Comparison of ENCODE assay signal across 15 cellular contexts in genomic region chr2:112679484-112679883, GRCh38. TPM values are rescaled to one million over a fixed set of nuclear protein-coding genes. Genes with fewer than 3 reads are reported as not detected.
DNase-seq lines count a peak whose midpoint lies in the region; ATAC-seq and TF ChIP-seq lines count a peak whose summit lies in the region.
"Had no signal": no experiment of that assay in that cellular context is flagged by ENCODE, and none has a peak within 500 bp of the region (broad histone marks: within the 10 kb centered on the region; RNA-seq: fewer than 3 reads in every experiment).

No MANE protein-coding gene starts in this region.

- H3K4me3 Mint-ChIP-seq in activated CD8-positive, alpha-beta memory T cell treated with anti-CD3 and anti-CD28 coated beads, Interleukin-2, amount 10 ng/mL, durations not matched to agents 7 days and 5 days: no peak overlapping the region
- H3K4me3 Mint-ChIP-seq: activated T-helper 1 cell treated with anti-CD3 and anti-CD28 coated beads, Interleukin-12 subunit alpha, Interleukin-12 subunit beta, Interleukin-2, Interleukin-4 antibody, amounts not matched to agents 30 ng/mL and 10 ng/mL and 1 ng/mL, durations not matched to agents 14 hours and 24 hours and 36 hours; CD14-positive monocyte; nephron progenitor cell had no signal

- no peak for TF ChIP-seq CTCF in OCI-LY3 (IDR thresholded peaks at IDR 0.05; ENCODE audit: low read depth, low read length)
- TF ChIP-seq CTCF in esophagus squamous epithelium (IDR thresholded peaks at IDR 0.05): no peak
- no peak for TF ChIP-seq CTCF in osteoblast (IDR thresholded peaks at IDR 0.05; ENCODE audit: extremely low read depth, low read depth, low read length)

- intact Hi-C loops in esophagus squamous epithelium (cut with DNase I): no loop called here

- WGBS in esophagus squamous epithelium, 2 donors: 9 to 35% methylated on average over 3 of the region's 3 CpGs

- CTCF ChIA-PET in activated CD8-positive, alpha-beta memory T cell treated with anti-CD3 and anti-CD28 coated beads, Interleukin-2, amount 10 ng/mL, durations not matched to agents 7 days and 5 days (lab: Charles Lee): interaction anchor here (2.0 kb wide), 1 partner anchor 46 kb away, joined by 7 read pairs; no protein-coding TSS in a partner anchor

- H3K9me3 ChIP-seq in OCI-LY3 (ENCODE audit: insufficient read depth, low read length) (no peaks in the 10 kb centered on the region), esophagus squamous epithelium (no peaks in the 10 kb centered on the region), osteoblast (ENCODE audit: low read depth, low read length) (no peaks in the 10 kb centered on the region)

- H3K36me3 Mint-ChIP-seq in activated CD8-positive, alpha-beta memory T cell treated with anti-CD3 and anti-CD28 coated beads, Interleukin-2, amount 10 ng/mL, durations not matched to agents 7 days and 5 days: no peaks in the 10 kb centered on the region

- H3K27ac Mint-ChIP-seq in activated CD8-positive, alpha-beta memory T cell treated with anti-CD3 and anti-CD28 coated beads, Interleukin-2, amount 10 ng/mL, durations not matched to agents 7 days and 5 days: no peak overlapping the region
- H3K27ac Mint-ChIP-seq: activated T-helper 1 cell treated with anti-CD3 and anti-CD28 coated beads, Interleukin-12 subunit alpha, Interleukin-12 subunit beta, Interleukin-2, Interleukin-4 antibody, amounts not matched to agents 30 ng/mL and 10 ng/mL and 1 ng/mL, durations not matched to agents 14 hours and 24 hours and 36 hours; CD14-positive monocyte; nephron progenitor cell had no signal

- H3K9me3 Mint-ChIP-seq in activated CD8-positive, alpha-beta memory T cell treated with anti-CD3 and anti-CD28 coated beads, Interleukin-2, amount 10 ng/mL, durations not matched to agents 7 days and 5 days (ENCODE audit: low read depth): no peaks in the 10 kb centered on the region
- H3K9me3 Mint-ChIP-seq: activated T-helper 1 cell treated with anti-CD3 and anti-CD28 coated beads, Interleukin-12 subunit alpha, Interleukin-12 subunit beta, Interleukin-2, Interleukin-4 antibody, amounts not matched to agents 30 ng/mL and 10 ng/mL and 1 ng/mL, durations not matched to agents 14 hours and 24 hours and 36 hours; nephron progenitor cell had no signal

- DNase-seq in DMS79 treated with DMSO at 0.1 percent for 48 hours (lab: John Stamatoyannopoulos, UW) (peak; percentile 31), esophagus squamous epithelium (lab: John Stamatoyannopoulos, UW) (no peak), osteoblast (ENCODE audit: insufficient read length, low spot score, missing footprints) (peak; percentile 88)
- no peak for DNase-seq in activated CD8-positive, alpha-beta memory T cell treated with anti-CD3 and anti-CD28 coated beads, Interleukin-2, amount 10 ng/mL, durations not matched to agents 7 days and 5 days
- no peak for DNase-seq in NK-92 treated with Interleukin-12 subunit alpha and Interleukin-12 subunit beta, amount 100 ng/mL, for 24 hours (lab: John Stamatoyannopoulos, UW)
- DNase-seq: activated CD4-positive, alpha-beta T cell treated with anti-CD3 and anti-CD28 coated beads for 4 hours; central memory CD4-positive, alpha-beta T cell; erythroblast; NCI-H774; nephron progenitor cell had no signal

- ATAC-seq in HG03565 (IDR thresholded peaks at IDR 0.05; ENCODE audit: unreplicated experiment) (no peak), GM18870 (IDR thresholded peaks at IDR 0.05; ENCODE audit: unreplicated experiment) (no peak)
- no peak for ATAC-seq in activated CD8-positive, alpha-beta memory T cell treated with anti-CD3 and anti-CD28 coated beads, Interleukin-2, amount 10 ng/mL, durations not matched to agents 7 days and 5 days

- peaks cover 12% of the 10 kb centered on the region for H3K4me1 Mint-ChIP-seq in activated CD8-positive, alpha-beta memory T cell treated with anti-CD3 and anti-CD28 coated beads, Interleukin-2, amount 10 ng/mL, durations not matched to agents 7 days and 5 days

- H2AFZ ChIP-seq in OCI-LY3 (ENCODE audit: low read depth, low read length): peak overlapping the region; percentile 56; the same call in 1 of the 2 replicates
- peak overlapping the region; percentile 4 for H2AFZ ChIP-seq in osteoblast (ENCODE audit: low read length)

- H4K20me1 ChIP-seq in OCI-LY3 (ENCODE audit: insufficient read depth, low read length) (no peaks in the 10 kb centered on the region), osteoblast (ENCODE audit: insufficient read depth, low read length) (no peaks in the 10 kb centered on the region)

- H3K27me3 ChIP-seq in OCI-LY3 (ENCODE audit: low read depth, low read length) (no peaks in the 10 kb centered on the region), esophagus squamous epithelium (no peaks in the 10 kb centered on the region), osteoblast (ENCODE audit: insufficient read depth, low read length) (no peaks in the 10 kb centered on the region)

- TF ChIP-seq POLR2A in esophagus squamous epithelium (IDR thresholded peaks at IDR 0.05): no peak

- H3K4me3 ChIP-seq in OCI-LY3 (ENCODE audit: low read length): no peak overlapping the region
- H3K4me3 ChIP-seq in esophagus squamous epithelium: no peak overlapping the region
- H3K4me3 ChIP-seq in osteoblast (ENCODE audit: insufficient read depth, low read length): no peak overlapping the region

- peak overlapping the region; percentile 23 for H3K4me2 ChIP-seq in OCI-LY3 (ENCODE audit: low read length)
- H3K4me2 ChIP-seq in osteoblast (ENCODE audit: insufficient read depth, low read length): peak overlapping the region; percentile 8

- H3K36me3 ChIP-seq in OCI-LY3 (replicated peaks; ENCODE audit: low read depth, low read length) (no peaks in the 10 kb centered on the region), esophagus squamous epithelium (no peaks in the 10 kb centered on the region), osteoblast (ENCODE audit: insufficient read depth, low read length) (no peaks in the 10 kb centered on the region)

- H3K79me2 ChIP-seq in OCI-LY3 (ENCODE audit: low read length) (no peaks in the 10 kb centered on the region), osteoblast (ENCODE audit: insufficient read depth, low read length) (no peaks in the 10 kb centered on the region)

- H3K27ac ChIP-seq in OCI-LY3 (ENCODE audit: low read length) (no peak overlapping the region), esophagus squamous epithelium (peak overlapping the region in 3 of 4 donors; percentile 44 to 46 (median 46)), osteoblast (ENCODE audit: low read depth, low read length) (no peak overlapping the region)

- no peak overlapping the region for H3K9ac ChIP-seq in OCI-LY3 (ENCODE audit: low read length)

- H3K4me1 ChIP-seq in OCI-LY3 (ENCODE audit: low read length) (peaks cover 30% of the 10 kb centered on the region), esophagus squamous epithelium (peaks cover 0 to 49% (median 5%) of the 10 kb centered on the region in 3 donors), osteoblast (ENCODE audit: insufficient read depth, low read length) (peaks cover 11% of the 10 kb centered on the region)

- H3K27me3 Mint-ChIP-seq in activated CD8-positive, alpha-beta memory T cell treated with anti-CD3 and anti-CD28 coated beads, Interleukin-2, amount 10 ng/mL, durations not matched to agents 7 days and 5 days: peaks cover 8% of the 10 kb centered on the region

RNA-seq across cellular contexts. Expression of gene SLC20A1, which starts 33.7 kb away (rescaled TPM):
- total RNA-seq in esophagus squamous epithelium (10 to 100 TPM in 3 of 4 donors, 1 to 10 TPM in 1; 9.4 to 26.9 (median 21.5) TPM), osteoblast (96.3 and 131 TPM in 2 replicates)
- 100 to 1,000 TPM; 134 to 146 TPM for total RNA-seq in activated CD8-positive, alpha-beta memory T cell treated with anti-CD3 and anti-CD28 coated beads, Interleukin-2, amount 10 ng/mL, durations not matched to agents 7 days and 5 days

RNA-seq across cellular contexts. Expression of gene NT5DC4, which starts 41.3 kb away (rescaled TPM):
- not detected for total RNA-seq in esophagus squamous epithelium
- total RNA-seq in osteoblast: not detected in 2 replicates
- not detected for total RNA-seq in activated CD8-positive, alpha-beta memory T cell treated with anti-CD3 and anti-CD28 coated beads, Interleukin-2, amount 10 ng/mL, durations not matched to agents 7 days and 5 days
- total RNA-seq: activated T-helper 1 cell treated with anti-CD3 and anti-CD28 coated beads, Interleukin-12 subunit alpha, Interleukin-12 subunit beta, Interleukin-2, Interleukin-4 antibody, amounts not matched to agents 30 ng/mL and 10 ng/mL and 1 ng/mL, durations not matched to agents 14 hours and 24 hours and 36 hours had no signal

Comparison
In these comparisons a context has a peak if more than half of its experiments do, and no peak if none do; other contexts are left out.
1. DNase-seq: peak in DMS79 treated with DMSO at 0.1 percent for 48 hours (single experiment) and osteoblast (single experiment); none in esophagus squamous epithelium (single experiment), activated CD8-positive, alpha-beta memory T cell treated with anti-CD3 and anti-CD28 coated beads, Interleukin-2, amount 10 ng/mL, durations not matched to agents 7 days and 5 days (single experiment) and NK-92 treated with Interleukin-12 subunit alpha and Interleukin-12 subunit beta, amount 100 ng/mL, for 24 hours (single experiment).
2. H3K27ac ChIP-seq: peak in esophagus squamous epithelium (3 of 4); none in OCI-LY3 (single experiment) and osteoblast (single experiment).